Comparison of ENCODE assay signal across 8 cellular contexts in genomic region chr2:20650880-20651730, GRCh38. TPM values are rescaled to one million over a fixed set of nuclear protein-coding genes. Genes with fewer than 3 reads are reported as not detected.
DNase-seq lines count a peak whose midpoint lies in the region; TF ChIP-seq lines count a peak whose summit lies in the region.

Gene HS1BP3, minus strand, starts transcription at chr2:20651098. Its CDS starts 35 bp downstream, at chr2:20651063.

- H3K27ac Mint-ChIP-seq in osteocyte (ENCODE audit: unreplicated experiment), result peak within 1 kb of the TSS; percentile 93

- H3K36me3 ChIP-seq in SK-N-MC (ENCODE audit: insufficient read depth, low read length) (no peaks in the 10 kb centered on the region), thymus (ENCODE audit: control insufficient read depth, insufficient read depth) (no peaks in the 10 kb centered on the region)

- peaks cover 9% of the 10 kb centered on the region for H3K4me1 ChIP-seq in thymus (ENCODE audit: control insufficient read depth, insufficient read depth, low read length)

- peak within 1 kb of the TSS; percentile 83 for H3K9ac ChIP-seq in SK-N-MC (ENCODE audit: insufficient read length)

- no peak within 1 kb of the TSS for H3K27ac ChIP-seq in SK-N-MC
- H3K27ac ChIP-seq in thymus (ENCODE audit: low read depth), result peak within 1 kb of the TSS; percentile 85

- peaks cover 12% of the 10 kb centered on the region for H3K27me3 Mint-ChIP-seq in osteocyte (ENCODE audit: unreplicated experiment)

- H3K9me3 Mint-ChIP-seq in osteocyte (ENCODE audit: unreplicated experiment), result no peaks in the 10 kb centered on the region

- no peaks in the 10 kb centered on the region for H3K27me3 ChIP-seq in thymus (ENCODE audit: control insufficient read depth, insufficient read depth)

- DNase-seq in GF-D8 (lab: John Stamatoyannopoulos, UW) (peak; percentile 67), H4 (ENCODE audit: low spot score) (peak; percentile 55), LoVo (ENCODE audit: low spot score) (peak; percentile 90), SK-N-MC (ENCODE audit: low read depth, low spot score) (no peak), glomerular endothelial cell (ENCODE audit: extremely low read depth, low read depth, low spot score) (no peak), osteocyte (ENCODE audit: extremely low spot score, unreplicated experiment) (peak; percentile 96)
- DNase-seq in activated naive CD4-positive, alpha-beta T cell treated with anti-CD3 and anti-CD28 coated beads, Interleukin-2, amount 50 U/mL, for 16 hours, result peak; percentile 88

- H3K36me3 Mint-ChIP-seq in osteocyte (ENCODE audit: unreplicated experiment), result peaks cover 1% of the 10 kb centered on the region

- H3K9me3 ChIP-seq in SK-N-MC (ENCODE audit: low read depth, low read length), result no peaks in the 10 kb centered on the region
- no peaks in the 10 kb centered on the region for H3K9me3 ChIP-seq in thymus (ENCODE audit: control insufficient read depth)

- H3K4me3 Mint-ChIP-seq in osteocyte (ENCODE audit: unreplicated experiment), result peak within 1 kb of the TSS; percentile 90

- peak within 1 kb of the TSS; percentile 95 for H3K4me3 ChIP-seq in SK-N-MC
- H3K4me3 ChIP-seq in thymus (ENCODE audit: low read length), result peak within 1 kb of the TSS; percentile 62

- peaks cover 40% of the 10 kb centered on the region for H3K4me1 Mint-ChIP-seq in osteocyte (ENCODE audit: unreplicated experiment)

- TF ChIP-seq CTCF in osteocyte (IDR thresholded peaks at IDR 0.05), result peak; percentile 95

- WGBS in thymus, result 2% methylated on average over 71 of the region's 71 CpGs

RNA-seq across cellular contexts. Expression of gene HS1BP3, which starts in this region (rescaled TPM):
- total RNA-seq in H4 (2014; rRNA removed; shearing (Covaris generic)), result 5.7 and 6.7 TPM in 2 replicates
- total RNA-seq in glomerular endothelial cell (48.5 and 52.3 TPM in 2 replicates), osteocyte (40.5 and 42.8 TPM in 2 replicates)
- polyA plus RNA-seq in thymus, result 17.4 TPM

Comparison
In these comparisons a context has a peak if more than half of its experiments do, and no peak if none do; other contexts are left out.
1. DNase-seq: peak in GF-D8 (single experiment), H4 (single experiment), LoVo (single experiment), activated naive CD4-positive, alpha-beta T cell treated with anti-CD3 and anti-CD28 coated beads, Interleukin-2, amount 50 U/mL, for 16 hours (single experiment) and osteocyte (single experiment); none in SK-N-MC (single experiment) and glomerular endothelial cell (single experiment).